In the genomic region with DNA sequence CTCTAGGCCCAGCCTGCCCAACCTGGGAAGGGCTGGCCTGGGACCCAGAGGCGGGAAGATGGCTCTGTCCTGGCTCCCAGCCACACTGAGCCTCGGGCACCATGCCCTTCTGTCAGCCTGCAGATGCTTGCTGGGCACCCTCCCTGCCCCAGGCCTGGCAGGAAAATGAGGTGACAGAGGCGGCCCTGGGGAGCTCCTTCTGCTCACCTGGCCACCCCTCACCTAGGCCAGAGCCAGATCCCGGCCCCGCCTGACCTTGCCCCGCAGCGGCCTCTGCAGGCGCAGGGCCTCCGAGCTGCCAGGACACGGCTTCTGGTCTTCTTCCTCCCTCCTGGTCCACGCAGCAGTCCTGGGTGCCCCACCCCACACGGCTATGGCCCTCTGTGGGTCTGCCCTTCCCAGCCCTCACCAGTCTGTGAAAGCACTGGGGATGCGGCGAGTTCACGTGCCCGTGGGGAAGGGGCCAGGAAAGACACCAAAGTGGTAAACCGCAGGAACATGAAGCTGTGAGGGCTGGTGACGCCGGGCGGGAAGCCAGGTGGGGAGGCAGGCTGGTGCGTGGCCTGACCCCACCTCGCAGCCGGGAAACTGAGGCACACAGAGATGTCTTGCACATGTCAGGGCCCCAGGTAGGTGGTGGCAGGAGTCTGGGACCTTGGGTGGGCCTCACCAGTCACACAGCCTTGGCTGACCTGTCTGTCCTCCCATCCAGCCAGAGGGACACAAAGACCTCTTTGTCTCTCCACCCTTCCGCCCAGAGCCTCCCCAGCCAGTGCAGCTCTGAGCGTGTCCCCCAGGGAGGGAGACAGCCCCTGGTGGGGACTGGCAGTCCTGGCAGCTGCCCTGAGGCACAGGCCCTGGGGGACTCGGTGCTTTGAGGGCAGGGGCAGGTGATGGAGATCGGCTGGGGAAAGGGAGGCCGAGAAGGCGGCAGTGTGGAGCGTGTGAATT, we compare ENCODE assay signal across 1 cellular context.
TF ChIP-seq lines count a peak whose summit lies in the region.

No MANE protein-coding gene starts in this region.

TF ChIP-seq in H1, 55 proteins besides CTCF, POLR2A, EP300 and RAD21:
- no peak for TF ChIP-seq MAFK (IDR thresholded peaks at IDR 0.05; ENCODE audit: low read depth, low read length)
- TF ChIP-seq TAF1 (IDR thresholded peaks at IDR 0.05; ENCODE audit: low read depth, low read length) = no peak
- TF ChIP-seq E2F6 (IDR thresholded peaks at IDR 0.05) = 0 out of 2 replicates have a peak, but pooled peaks have one; percentile 19
- TF ChIP-seq ASH2L (IDR thresholded peaks at IDR 0.05; ENCODE audit: low read length) = no peak
